14 cellular contexts compared by ENCODE assay signal in genomic region chr3:148178508-148178907, GRCh38.
DNase-seq lines count a peak whose midpoint lies in the region; ATAC-seq, FAIRE-seq and TF ChIP-seq lines count a peak whose summit lies in the region.
"Had no signal": no experiment of that assay in that cellular context is flagged by ENCODE, and none has a peak within 500 bp of the region (broad histone marks: within the 10 kb centered on the region; RNA-seq: fewer than 3 reads in every experiment).

No MANE protein-coding gene starts in this region.

- peaks cover 0 to 6% (median 4%) of the 10 kb centered on the region in 5 experiments for H3K9me3 Mint-ChIP-seq in brain

- peak; percentile 42 for DNase-seq in HT-29 (ENCODE audit: low spot score)
- DNase-seq in NCI-H460 (ENCODE audit: extremely low read depth, low read depth): peak; percentile 14
- peak; percentile 13 for DNase-seq in midbrain (lab: John Stamatoyannopoulos, UW)
- DNase-seq in GM12891 (ENCODE audit: insufficient read length, low spot score): no peak
- no peak for DNase-seq in stimulated activated CD4-positive, alpha-beta T cell treated with anti-CD3 and anti-CD28 coated beads, Interleukin-4, amount 100 ng/mL, for 24 hours
- DNase-seq in coronary artery (ENCODE audit: low spot score): no peak
- DNase-seq: effector CD8-positive, alpha-beta T cell; GDM1; left lung; NCI-H2227 treated with DMSO at 0.1 percent for 48 hours had no signal

- ATAC-seq in GM21737 (IDR thresholded peaks at IDR 0.05; ENCODE audit: unreplicated experiment): no peak
- ATAC-seq: left lung had no signal

- H3K27me3 Mint-ChIP-seq in brain: peaks cover 6% of the 10 kb centered on the region
- H3K27me3 Mint-ChIP-seq: IgD-negative memory B cell had no signal

- peaks cover 25% of the 10 kb centered on the region for H3K4me1 Mint-ChIP-seq in brain
- H3K4me1 Mint-ChIP-seq: IgD-negative memory B cell had no signal

- peak overlapping the region in 3 of 5 experiments; percentile 7 to 58 (median 23) for H3K27ac Mint-ChIP-seq in brain
- H3K27ac Mint-ChIP-seq: IgD-negative memory B cell had no signal

- TF ChIP-seq POLR2A in GM12891 (IDR thresholded peaks at IDR 0.05; ENCODE audit: low read depth, low read length): no peak

- TF ChIP-seq CTCF in brain (conservative IDR thresholded peaks at IDR 0.05) (no peak), coronary artery (IDR thresholded peaks at IDR 0.05) (no peak)

- H3K36me3 Mint-ChIP-seq in brain: no peaks in the 10 kb centered on the region
- H3K36me3 Mint-ChIP-seq: IgD-negative memory B cell had no signal

- no peak overlapping the region for H3K27ac ChIP-seq in coronary artery
- H3K27ac ChIP-seq: BLaER1, left lung had no signal

- no peak overlapping the region for H3K4me3 ChIP-seq in coronary artery
- H3K4me3 ChIP-seq: BLaER1, left lung had no signal

- no peak overlapping the region for H3K4me3 Mint-ChIP-seq in brain
- H3K4me3 Mint-ChIP-seq: IgD-negative memory B cell had no signal

- FAIRE-seq in GM12891 (lab: Jason Lieb, UNC): no peak

TF ChIP-seq in GM12891, 5 proteins besides CTCF, POLR2A, EP300 and RAD21:
- no peak for TF ChIP-seq PAX5 (IDR thresholded peaks at IDR 0.05; ENCODE audit: insufficient read depth, low read length, severe bottlenecking)
- no peak for TF ChIP-seq POU2F2 (IDR thresholded peaks at IDR 0.05; ENCODE audit: low read depth, low read length)
- no peak for TF ChIP-seq POLR2AphosphoS5 (IDR thresholded peaks at IDR 0.05; ENCODE audit: low read depth, low read length)
TF ChIP-seq in GM12891: peak in this region for 0.

Comparison
In these comparisons a context has a peak if more than half of its experiments do, and no peak if none do; other contexts are left out.
1. DNase-seq: peak in HT-29 (single experiment), NCI-H460 (single experiment) and midbrain (single experiment); none in GM12891 (single experiment), stimulated activated CD4-positive, alpha-beta T cell treated with anti-CD3 and anti-CD28 coated beads, Interleukin-4, amount 100 ng/mL, for 24 hours (single experiment) and coronary artery (single experiment).